Comparison of ENCODE assay signal across 18 cellular contexts in genomic region chr3:126668450-126669401, GRCh38. TPM values are rescaled to one million over a fixed set of nuclear protein-coding genes. Genes with fewer than 3 reads are reported as not detected.
DNase-seq lines count a peak whose midpoint lies in the region; TF ChIP-seq lines count a peak whose summit lies in the region.
"Had no signal": no experiment of that assay in that cellular context is flagged by ENCODE, and none has a peak within 500 bp of the region (broad histone marks: within the 10 kb centered on the region; RNA-seq: fewer than 3 reads in every experiment).

No MANE protein-coding gene starts in this region.

- H3K4me3 ChIP-seq in esophagus muscularis mucosa (no peak overlapping the region), neuronal stem cell (ENCODE audit: low read length in 2 of 2) (no peak overlapping the region)
- H3K4me3 ChIP-seq: GM23248 had no signal

- no peak for TF ChIP-seq POLR2A in esophagus muscularis mucosa (IDR thresholded peaks at IDR 0.05; ENCODE audit: low read depth)

- DNase-seq in H4 (ENCODE audit: low spot score) (peak; percentile 3), esophagus muscularis mucosa (ENCODE audit: extremely low spot score) (peak; percentile 92), neuronal stem cell (ENCODE audit: low spot score) (no peak), NCI-H226 (no peak), GM13977 (ENCODE audit: low spot score) (no peak), Kasumi-1 (lab: John Stamatoyannopoulos, UW) (no peak)
- DNase-seq: ACHN; BE2C; C1 segment of cervical spinal cord; Caco-2; CD4-positive, CD25-positive, alpha-beta regulatory T cell; DMS153; DMS79; GF-D8; GM23248; H7; HFFc6 had no signal

- H2BK15ac ChIP-seq in neuronal stem cell (ENCODE audit: low read length): peak overlapping the region; percentile 38

- H3K36me3 ChIP-seq in esophagus muscularis mucosa: no peaks in the 10 kb centered on the region
- H3K36me3 ChIP-seq in neuronal stem cell (replicated peaks in 1 of 2; ENCODE audit: control insufficient read depth in 2 of 2, insufficient read depth in 2 of 2, low read length in 2 of 2): no peaks in the 10 kb centered on the region
- H3K36me3 ChIP-seq: BE2C had no signal

- no peak overlapping the region for H2BK5ac ChIP-seq in neuronal stem cell (ENCODE audit: low read length)

- no peak overlapping the region for H3K4me2 ChIP-seq in neuronal stem cell (ENCODE audit: insufficient read depth, low read length, poor library complexity, severe bottlenecking)

- no peak overlapping the region for H2BK120ac ChIP-seq in neuronal stem cell (ENCODE audit: low read depth, low read length)

- H3K9me3 ChIP-seq in esophagus muscularis mucosa: peaks cover 0 to 7% (median 4%) of the 10 kb centered on the region in 4 donors
- no peaks in the 10 kb centered on the region for H3K9me3 ChIP-seq in neuronal stem cell (replicated peaks in 1 of 2; ENCODE audit: control insufficient read depth in 2 of 2, insufficient read depth in 1 of 2, low read depth in 1 of 2, low read length in 2 of 2)
- H3K9me3 ChIP-seq: BE2C had no signal

- H3K27me3 ChIP-seq in esophagus muscularis mucosa: peaks cover 0 to 22% (median 0%) of the 10 kb centered on the region in 4 donors
- H3K27me3 ChIP-seq in neuronal stem cell (ENCODE audit: control insufficient read depth in 3 of 3, insufficient read depth in 3 of 3, low read depth in 1 of 3, low read length in 3 of 3): peaks cover 0 to 30% (median 0%) of the 10 kb centered on the region in 3 experiments
- H3K27me3 ChIP-seq: BE2C had no signal

- H3K4me1 ChIP-seq in esophagus muscularis mucosa (no peaks in the 10 kb centered on the region), neuronal stem cell (ENCODE audit: control insufficient read depth in 2 of 2, insufficient read depth in 1 of 2, low read depth in 1 of 2, low read length in 2 of 2) (peaks cover 0 to 7% of the 10 kb centered on the region in 2 donors)
- H3K4me1 ChIP-seq: BE2C, Caco-2 had no signal

- no peak for TF ChIP-seq CTCF in esophagus muscularis mucosa (IDR thresholded peaks at IDR 0.05)
- TF ChIP-seq CTCF in GM13977 (IDR thresholded peaks at IDR 0.05; ENCODE audit: extremely low read depth, insufficient read depth, missing control alignments): no peak

- H3K4ac ChIP-seq in neuronal stem cell (ENCODE audit: low read length): no peak overlapping the region

- peak overlapping the region; percentile 27 for H3K18ac ChIP-seq in neuronal stem cell (ENCODE audit: low read length)

- no peak for TF ChIP-seq EP300 in esophagus muscularis mucosa (IDR thresholded peaks at IDR 0.05)

- H2AFZ ChIP-seq in neuronal stem cell (ENCODE audit: low read length): no peak overlapping the region
- H2AFZ ChIP-seq: GM23248 had no signal

- no peak overlapping the region for H3K23ac ChIP-seq in neuronal stem cell (ENCODE audit: low read depth, low read length, poor library complexity)

- H3K14ac ChIP-seq in neuronal stem cell (ENCODE audit: low read length): no peak overlapping the region

- H3K79me1 ChIP-seq in neuronal stem cell (ENCODE audit: low read depth, low read length): no peaks in the 10 kb centered on the region

- intact Hi-C loops in esophagus muscularis mucosa (cut with DNase I): no loop called here

- peak overlapping the region; percentile 85 for H2AK5ac ChIP-seq in neuronal stem cell (ENCODE audit: low read depth, low read length)

- H4K8ac ChIP-seq in neuronal stem cell (ENCODE audit: low read depth, low read length): no peak overlapping the region

- no peak overlapping the region for H2BK12ac ChIP-seq in neuronal stem cell (ENCODE audit: low read length)

- H3K27ac ChIP-seq in esophagus muscularis mucosa (replicated peaks in 1 of 4) (no peak overlapping the region), neuronal stem cell (replicated peaks; ENCODE audit: low read length) (no peak overlapping the region)
- H3K27ac ChIP-seq: GM23248, HL-60 had no signal

- 83% methylated on average over 11 of the region's 13 CpGs for WGBS in esophagus muscularis mucosa
- no CpG with 5 or more reads among the region's 13 CpGs for WGBS in neuronal stem cell (ENCODE audit: extremely low coverage in 2 of 2, insufficient read length in 2 of 2, insufficient replicate concordance in 1 of 2), 2 donors

- in situ Hi-C loops in GM13977 (cut with MboI; ENCODE audit: low pct_unique_long_range_greater_than_20kb, low sequenced_read_pairs, unreplicated experiment): no loop called here

- no peak overlapping the region for H4K91ac ChIP-seq in neuronal stem cell (ENCODE audit: low read depth, low read length, poor library complexity)

- no peak overlapping the region for H3K9ac ChIP-seq in neuronal stem cell (ENCODE audit: low read depth, low read length, poor library complexity)
- H3K9ac ChIP-seq: GM23248 had no signal

RNA-seq across cellular contexts. Expression of gene TXNRD3, which starts 13.8 kb away (rescaled TPM):
- total RNA-seq in H4 (2014; rRNA removed; shearing (Covaris generic)): 11.6 and 14.4 TPM in 2 replicates
- 10 to 100 TPM; 12.8 to 23.7 (median 18.7) TPM for total RNA-seq in esophagus muscularis mucosa
- 12.6 TPM for polyA plus RNA-seq in neuronal stem cell (2013, experiment 1 of 2)
- polyA plus RNA-seq in neuronal stem cell (2013, experiment 2 of 2): 12.6 TPM

RNA-seq across cellular contexts. Expression of gene CHCHD6, which starts 35.3 kb away (rescaled TPM):
- total RNA-seq in H4 (2014; rRNA removed; shearing (Covaris generic)): 12.5 and 16.5 TPM in 2 replicates
- 10 to 100 TPM; 10.3 to 13.4 (median 12.1) TPM for total RNA-seq in esophagus muscularis mucosa
- 38.4 TPM for polyA plus RNA-seq in neuronal stem cell (2013, experiment 1 of 2)
- polyA plus RNA-seq in neuronal stem cell (2013, experiment 2 of 2): 38.2 TPM

Comparison
In these comparisons a context has a peak if more than half of its experiments do, and no peak if none do; other contexts are left out.
1. DNase-seq: peak in H4 (single experiment) and esophagus muscularis mucosa (single experiment); none in neuronal stem cell (single experiment), NCI-H226 (single experiment), GM13977 (single experiment) and Kasumi-1 (0 of 2).